Comparison of ENCODE assay signal across 9 cellular contexts in the genomic region with DNA sequence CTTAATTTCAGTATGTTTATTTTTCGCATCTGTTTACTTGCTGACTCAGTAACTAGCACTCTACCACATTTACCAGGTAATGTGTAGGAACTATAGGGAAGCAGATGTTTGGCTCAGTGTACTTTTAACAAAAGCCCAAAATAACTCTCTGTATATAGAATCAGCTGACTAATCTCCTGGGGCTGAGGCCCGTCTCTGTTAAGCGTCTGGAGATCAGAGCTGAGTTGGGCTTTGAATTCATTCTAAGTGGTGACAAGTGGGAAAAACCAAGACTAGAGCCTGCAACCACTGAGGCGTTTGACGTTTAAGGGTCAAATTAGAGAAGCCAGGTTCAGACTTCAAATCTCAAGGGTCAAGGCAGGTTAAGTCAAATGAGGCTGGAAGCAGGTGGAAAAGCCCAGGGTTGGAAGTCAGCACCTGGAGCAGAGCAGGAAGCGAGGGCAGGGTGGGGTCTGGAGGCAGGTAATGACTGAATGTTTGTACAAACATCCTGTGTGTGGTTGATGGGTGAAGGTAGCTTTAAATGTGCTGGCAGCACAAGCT. TPM values are rescaled to one million over a fixed set of nuclear protein-coding genes. Genes with fewer than 3 reads are reported as not detected.
DNase-seq lines count a peak whose midpoint lies in the region; ATAC-seq, FAIRE-seq and TF ChIP-seq lines count a peak whose summit lies in the region.
"Had no signal": no experiment of that assay in that cellular context is flagged by ENCODE, and none has a peak within 500 bp of the region (broad histone marks: within the 10 kb centered on the region; RNA-seq: fewer than 3 reads in every experiment).

No MANE protein-coding gene starts in this region.

- intact Hi-C loops in CD4-positive, alpha-beta memory T cell (cut with micrococcal nuclease): no loop called here

- H3K27me3 ChIP-seq in CD4-positive, alpha-beta memory T cell (ENCODE audit: insufficient read depth, low read length): no peaks in the 10 kb centered on the region

- peaks cover 27 to 54% (median 38%) of the 10 kb centered on the region in 4 donors for H3K4me1 Mint-ChIP-seq in CD4-positive, alpha-beta memory T cell

- no peaks in the 10 kb centered on the region for H3K36me3 Mint-ChIP-seq in CD4-positive, alpha-beta memory T cell

- peak overlapping the region; percentile 32 to 88 (median 74) for H3K4me3 Mint-ChIP-seq in CD4-positive, alpha-beta memory T cell

- POLR2A ChIA-PET in CD4-positive, alpha-beta memory T cell (lab: Charles Lee; ENCODE audit: partially characterized antibody): interaction anchor here (1.0 to 1.8 kb wide), 9 partner anchors 10 to 57 kb away, joined by 4 to 33 read pairs (median 5); a partner anchor contains a TSS
- POLR2A ChIA-PET in HEK293 (lab: Yijun Ruan, JAX): no interaction called here

- H3K4me3 ChIP-seq in CD4-positive, alpha-beta memory T cell (ENCODE audit: low read length in 2 of 2): no peak overlapping the region
- H3K4me3 ChIP-seq in HEK293 (ENCODE audit: low read depth, low read length) (no peak overlapping the region), fibroblast of mammary gland (ENCODE audit: control insufficient read depth, low read depth, low read length) (no peak overlapping the region)

- FAIRE-seq in RCC 7860 (lab: Jason Lieb, UNC): no peak

- CTCF ChIA-PET in CD4-positive, alpha-beta memory T cell (lab: Charles Lee; ENCODE audit: partially characterized antibody): interaction anchor here (1.1 to 3.2 kb wide), 5 partner anchors 10 to 410 kb away, joined by 3 to 25 read pairs (median 6); a partner anchor contains a TSS
- CTCF ChIA-PET in HEK293 (lab: Yijun Ruan, JAX): interaction anchor here (1.0 to 1.6 kb wide), 2 partner anchors 10 to 81 kb away, joined by 3 to 4 read pairs; no protein-coding TSS in a partner anchor

- H3K9me3 ChIP-seq in CD4-positive, alpha-beta memory T cell (ENCODE audit: control insufficient read depth in 1 of 2, low read length in 2 of 2): no peaks in the 10 kb centered on the region
- H3K9me3 ChIP-seq in HEK293 (ENCODE audit: control insufficient read depth, insufficient read depth, low read depth, low read length): no peaks in the 10 kb centered on the region

- H3K27me3 Mint-ChIP-seq in CD4-positive, alpha-beta memory T cell: no peaks in the 10 kb centered on the region

- H3K27ac Mint-ChIP-seq in CD4-positive, alpha-beta memory T cell: peak overlapping the region; percentile 78 to 96 (median 91)

- H3K27ac ChIP-seq in CD4-positive, alpha-beta memory T cell (ENCODE audit: low read depth, low read length): no peak overlapping the region
- H3K27ac ChIP-seq in HEK293 (ENCODE audit: extremely low read depth, low read depth, low read length): no peak overlapping the region

- H3K36me3 ChIP-seq in CD4-positive, alpha-beta memory T cell (ENCODE audit: insufficient read depth, low read length): no peaks in the 10 kb centered on the region
- H3K36me3 ChIP-seq in HEK293 (ENCODE audit: control insufficient read depth in 2 of 2, insufficient read depth in 1 of 2, low read length in 2 of 2): no peaks in the 10 kb centered on the region

- peak; percentile 38 to 53 (median 46) for DNase-seq in CD4-positive, alpha-beta memory T cell
- DNase-seq in NOMO-1 treated with DMSO at 0.1 percent for 48 hours (lab: John Stamatoyannopoulos, UW; ENCODE audit: unreplicated experiment) (peak; percentile 40), fibroblast of mammary gland (ENCODE audit: low read depth) (peak; percentile 66), SKM-1 treated with dmso at 0.1 percent for 144 hours (lab: John Stamatoyannopoulos, UW; ENCODE audit: unreplicated experiment) (no peak), RCC 7860 (ENCODE audit: low spot score) (no peak)
- DNase-seq: NCI-H1930 had no signal

- TF ChIP-seq CTCF in HEK293 (tag by site-specific recombination; IDR thresholded peaks at IDR 0.05) (no peak), fibroblast of mammary gland (conservative IDR thresholded peaks at IDR 0.05; ENCODE audit: control insufficient read depth, insufficient read depth, low read depth, low read length) (no peak)

- peaks cover 29% of the 10 kb centered on the region for H3K4me1 ChIP-seq in CD4-positive, alpha-beta memory T cell (ENCODE audit: insufficient read depth, low read length)
- peaks cover 11% of the 10 kb centered on the region for H3K4me1 ChIP-seq in HEK293 (ENCODE audit: control insufficient read depth, insufficient read depth, low read length)

- ATAC-seq in GM19455 (IDR thresholded peaks at IDR 0.05; ENCODE audit: unreplicated experiment): no peak
- no peak for ATAC-seq in GM18873 (IDR thresholded peaks at IDR 0.05; ENCODE audit: low FRiP score, unreplicated experiment)

- no peaks in the 10 kb centered on the region for H3K9me3 Mint-ChIP-seq in CD4-positive, alpha-beta memory T cell

TF ChIP-seq in HEK293, 187 proteins besides CTCF, POLR2A, EP300 and RAD21 (continues in another document):
- TF ChIP-seq ZNF629 (tag by site-specific recombination; IDR thresholded peaks at IDR 0.05): no peak
- no peak for TF ChIP-seq OVOL3 (tag by site-specific recombination; IDR thresholded peaks at IDR 0.05)
- TF ChIP-seq ZNF624 (tag by site-specific recombination; IDR thresholded peaks at IDR 0.05): no peak
- no peak for TF ChIP-seq ZNF621 (tag by site-specific recombination; IDR thresholded peaks at IDR 0.05)
- no peak for TF ChIP-seq ZNF10 (tag by site-specific recombination; IDR thresholded peaks at IDR 0.05)
- TF ChIP-seq ZNF837 (tag by site-specific recombination; IDR thresholded peaks at IDR 0.05): no peak
- no peak for TF ChIP-seq ZNF24 (tag by site-specific recombination; IDR thresholded peaks at IDR 0.05)
- TF ChIP-seq YY2 (tag by site-specific recombination; IDR thresholded peaks at IDR 0.05): no peak
- no peak for TF ChIP-seq ZNF16 (tag by site-specific recombination; IDR thresholded peaks at IDR 0.05; ENCODE audit: low read depth)
- 0 out of 2 replicates have a peak, but pooled peaks have one; percentile 2 for TF ChIP-seq TRIM28 (IDR thresholded peaks at IDR 0.05; ENCODE audit: borderline replicate concordance, low read length)
- no peak for TF ChIP-seq ZBTB48 (tag by site-specific recombination; IDR thresholded peaks at IDR 0.05)
- TF ChIP-seq, protein P1, sequence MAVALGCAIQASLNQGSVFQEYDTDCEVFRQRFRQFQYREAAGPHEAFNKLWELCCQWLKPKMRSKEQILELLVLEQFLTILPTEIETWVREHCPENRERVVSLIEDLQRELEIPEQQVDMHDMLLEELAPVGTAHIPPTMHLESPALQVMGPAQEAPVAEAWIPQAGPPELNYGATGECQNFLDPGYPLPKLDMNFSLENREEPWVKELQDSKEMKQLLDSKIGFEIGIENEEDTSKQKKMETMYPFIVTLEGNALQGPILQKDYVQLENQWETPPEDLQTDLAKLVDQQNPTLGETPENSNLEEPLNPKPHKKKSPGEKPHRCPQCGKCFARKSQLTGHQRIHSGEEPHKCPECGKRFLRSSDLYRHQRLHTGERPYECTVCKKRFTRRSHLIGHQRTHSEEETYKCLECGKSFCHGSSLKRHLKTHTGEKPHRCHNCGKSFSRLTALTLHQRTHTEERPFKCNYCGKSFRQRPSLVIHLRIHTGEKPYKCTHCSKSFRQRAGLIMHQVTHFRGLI (tag by site-specific recombination; IDR thresholded peaks at IDR 0.05): peak; percentile 96
- no peak for TF ChIP-seq ZNF146 (tag by site-specific recombination; IDR thresholded peaks at IDR 0.05)
- TF ChIP-seq, protein P2, sequence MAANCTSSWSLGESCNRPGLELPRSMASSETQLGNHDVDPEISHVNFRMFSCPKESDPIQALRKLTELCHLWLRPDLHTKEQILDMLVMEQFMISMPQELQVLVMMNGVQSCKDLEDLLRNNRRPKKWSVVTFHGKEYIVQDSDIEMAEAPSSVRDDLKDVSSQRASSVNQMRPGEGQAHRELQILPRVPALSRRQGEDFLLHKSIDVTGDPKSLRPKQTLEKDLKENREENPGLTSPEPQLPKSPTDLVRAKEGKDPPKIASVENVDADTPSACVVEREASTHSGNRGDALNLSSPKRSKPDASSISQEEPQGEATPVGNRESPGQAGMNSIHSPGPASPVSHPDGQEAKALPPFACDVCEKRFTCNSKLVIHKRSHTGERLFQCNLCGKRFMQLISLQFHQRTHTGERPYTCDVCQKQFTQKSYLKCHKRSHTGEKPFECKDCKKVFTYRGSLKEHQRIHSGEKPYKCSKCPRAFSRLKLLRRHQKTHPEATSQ (tag by site-specific recombination; IDR thresholded peaks at IDR 0.05): no peak
- no peak for TF ChIP-seq ZNF19 (tag by site-specific recombination; IDR thresholded peaks at IDR 0.05; ENCODE audit: low read depth)
- TF ChIP-seq ZNF560 (tag by site-specific recombination; IDR thresholded peaks at IDR 0.05; ENCODE audit: borderline replicate concordance): no peak
- TF ChIP-seq ZNF114 (tag by site-specific recombination; IDR thresholded peaks at IDR 0.05): no peak
- TF ChIP-seq HOXC10 (CRISPR knock-in tag; IDR thresholded peaks at IDR 0.05): no peak
- no peak for TF ChIP-seq GLIS1 (tag by site-specific recombination; IDR thresholded peaks at IDR 0.05)
- no peak for TF ChIP-seq BCL11B (tag by site-specific recombination; IDR thresholded peaks at IDR 0.05; ENCODE audit: low read depth)
- 0 out of 2 replicates have a peak, but pooled peaks have one; percentile 22 for TF ChIP-seq KLF10 (tag by site-specific recombination; IDR thresholded peaks at IDR 0.05)

RNA-seq across cellular contexts. Expression of a gene that starts 56.8 kb away (rescaled TPM):
- 10 to 100 TPM; 32.8 to 35.2 TPM for total RNA-seq in CD4-positive, alpha-beta memory T cell
- 1 to 10 TPM; 4.2 to 9.1 TPM for polyA plus RNA-seq in CD4-positive, alpha-beta memory T cell

Comparison
In these comparisons a context has a peak if more than half of its experiments do, and no peak if none do; other contexts are left out.
1. DNase-seq: peak in CD4-positive, alpha-beta memory T cell (5 of 5), NOMO-1 treated with DMSO at 0.1 percent for 48 hours (single experiment) and fibroblast of mammary gland (single experiment); none in SKM-1 treated with dmso at 0.1 percent for 144 hours (single experiment) and RCC 7860 (single experiment).